Comparison of ENCODE assay signal across 8 cellular contexts in genomic region chr14:32947081-32947480, GRCh38. TPM values are rescaled to one million over a fixed set of nuclear protein-coding genes. Genes with fewer than 3 reads are reported as not detected.
"Had no signal": no experiment of that assay in that cellular context is flagged by ENCODE, and none has a peak within 500 bp of the region (broad histone marks: within the 10 kb centered on the region; RNA-seq: fewer than 3 reads in every experiment).

No MANE protein-coding gene starts in this region.

- H3K27ac ChIP-seq: GM23248, HL-60 had no signal

- H3K27me3 Mint-ChIP-seq: IgD-negative memory B cell had no signal

- H3K4me3 Mint-ChIP-seq: HFFc6, IgD-negative memory B cell had no signal

- H3K4me1 ChIP-seq: HAP-1 had no signal

- H3K36me3 ChIP-seq: HAP-1 had no signal

- H3K36me3 Mint-ChIP-seq: IgD-negative memory B cell had no signal

- H3K9me3 ChIP-seq: HAP-1 had no signal

- H3K4me1 Mint-ChIP-seq: IgD-negative memory B cell had no signal

- DNase-seq: GM23248, GOT3, H7, HFFc6 had no signal

- H3K27ac Mint-ChIP-seq: HFFc6, IgD-negative memory B cell had no signal

- H3K9me3 Mint-ChIP-seq: HFFc6 had no signal

- H3K4me3 ChIP-seq: GM23248, HAP-1 had no signal

RNA-seq across cellular contexts. Expression of gene NPAS3, which starts 8.4 kb away (rescaled TPM):
- total RNA-seq: HepG2, HFFc6 had no signal
